ENCODE assay signal across 21 cellular contexts in genomic region chr13:109213714-109214113, GRCh38.
"Had no signal": no experiment of that assay in that cellular context is flagged by ENCODE, and none has a peak within 500 bp of the region (broad histone marks: within the 10 kb centered on the region; RNA-seq: fewer than 3 reads in every experiment).

No MANE protein-coding gene starts in this region.

- H3K36me3 Mint-ChIP-seq: activated naive CD4-positive, alpha-beta T cell treated with anti-CD3 and anti-CD28 coated beads, Interleukin-2, amount 50 U/mL, for 72 hours; immature natural killer cell; mesothelial cell of epicardium had no signal

- H3K9me3 Mint-ChIP-seq: activated naive CD4-positive, alpha-beta T cell treated with anti-CD3 and anti-CD28 coated beads, Interleukin-2, amount 50 U/mL, for 72 hours; activated T-cell treated with anti-CD3 and anti-CD28 coated beads, Interleukin-2, amount 50 U/mL, for 72 hours; mesothelial cell of epicardium; nephron progenitor cell had no signal

- H3K4me1 ChIP-seq: esophagus squamous epithelium, lower lobe of right lung, thyroid gland, vagina had no signal

- H3K9me3 ChIP-seq: esophagus squamous epithelium, lower lobe of right lung, ovary, thyroid gland, vagina had no signal

- H3K36me3 ChIP-seq: esophagus squamous epithelium, lower lobe of right lung, ovary, thyroid gland, vagina had no signal

- H3K27ac ChIP-seq: esophagus squamous epithelium, lower lobe of right lung, ovary, thyroid gland, vagina, VCaP had no signal

- H3K27ac Mint-ChIP-seq: activated CD8-positive, alpha-beta T cell treated with anti-CD3 and anti-CD28 coated beads, Interleukin-2, amount 10 ng/mL, durations not matched to agents 7 days and 5 days; activated naive CD4-positive, alpha-beta T cell treated with anti-CD3 and anti-CD28 coated beads, Interleukin-2, amount 50 U/mL, for 72 hours; activated T-cell treated with anti-CD3 and anti-CD28 coated beads, Interleukin-2, amount 50 U/mL, for 72 hours; immature natural killer cell; mesothelial cell of epicardium; nephron progenitor cell had no signal

- H3K27me3 ChIP-seq: esophagus squamous epithelium, ovary, thyroid gland, vagina had no signal

- H3K4me3 Mint-ChIP-seq: activated CD8-positive, alpha-beta T cell treated with anti-CD3 and anti-CD28 coated beads, Interleukin-2, amount 10 ng/mL, durations not matched to agents 7 days and 5 days; activated T-cell treated with anti-CD3 and anti-CD28 coated beads, Interleukin-2, amount 50 U/mL, for 72 hours; mesothelial cell of epicardium; nephron progenitor cell had no signal

- H3K4me3 ChIP-seq: esophagus squamous epithelium, lower lobe of right lung, ovary, thyroid gland, vagina had no signal

- DNase-seq: activated CD4-positive, alpha-beta T cell treated with anti-CD3 and anti-CD28 coated beads for 48 hours; activated CD8-positive, alpha-beta memory T cell treated with anti-CD3 and anti-CD28 coated beads, Interleukin-2, amount 50 U/mL, for 4 hours; activated CD8-positive, alpha-beta T cell treated with anti-CD3 and anti-CD28 coated beads, Interleukin-2, amount 10 ng/mL, durations not matched to agents 7 days and 5 days; activated gamma-delta T cell; activated T-cell treated with anti-CD3 and anti-CD28 coated beads, Interleukin-2, amount 50 U/mL, for 72 hours; caudate nucleus; esophagus squamous epithelium; head of caudate nucleus; immature natural killer cell; left colon; lower lobe of right lung; nephron progenitor cell; ovary; stimulated activated CD4-positive, alpha-beta T cell treated with anti-CD3 and anti-CD28 coated beads, Interleukin-1b, Interleukin-23, amount 100 ng/mL, for 48 hours; T-helper 1 cell; T1000; thyroid gland had no signal

- ATAC-seq: activated CD8-positive, alpha-beta T cell treated with anti-CD3 and anti-CD28 coated beads, Interleukin-2, amount 10 ng/mL, durations not matched to agents 7 days and 5 days; activated naive CD4-positive, alpha-beta T cell treated with anti-CD3 and anti-CD28 coated beads, Interleukin-2, amount 50 U/mL, for 72 hours; activated T-cell treated with anti-CD3 and anti-CD28 coated beads, Interleukin-2, amount 50 U/mL, for 72 hours; left colon had no signal
